In genomic region chr13:91572439-91572838, GRCh38 we compare ENCODE assay signal across 18 cellular contexts.
DNase-seq lines count a peak whose midpoint lies in the region; ATAC-seq, FAIRE-seq and TF ChIP-seq lines count a peak whose summit lies in the region.
"Had no signal": no experiment of that assay in that cellular context is flagged by ENCODE, and none has a peak within 500 bp of the region (broad histone marks: within the 10 kb centered on the region; RNA-seq: fewer than 3 reads in every experiment).

No MANE protein-coding gene starts in this region.

- no peak for TF ChIP-seq EP300 in K562 (IDR thresholded peaks at IDR 0.05; ENCODE audit: low read length)

- no peak overlapping the region for H3K9ac ChIP-seq in K562 (ENCODE audit: insufficient read depth in 1 of 2, low read depth in 2 of 2, low read length in 2 of 2)
- H3K9ac ChIP-seq: BLaER1 had no signal

- no peaks in the 10 kb centered on the region for H4K20me1 ChIP-seq in K562 (replicated peaks; ENCODE audit: control insufficient read depth, insufficient read depth, low read length)
- H4K20me1 ChIP-seq: BLaER1 had no signal

- H3K27ac Mint-ChIP-seq in nephron progenitor cell, result peak overlapping the region; percentile 43
- no peak overlapping the region for H3K27ac Mint-ChIP-seq in activated CD8-positive, alpha-beta memory T cell treated with anti-CD3 and anti-CD28 coated beads, Interleukin-2, amount 10 ng/mL, durations not matched to agents 7 days and 5 days
- H3K27ac Mint-ChIP-seq: CD8-positive, alpha-beta memory T cell; H9 had no signal

- CTCF ChIA-PET in K562 (lab: Yijun Ruan, JAX; ENCODE audit: low intra/inter-chr PET ratio), result no interaction called here
- CTCF ChIA-PET in activated CD8-positive, alpha-beta memory T cell treated with anti-CD3 and anti-CD28 coated beads, Interleukin-2, amount 10 ng/mL, durations not matched to agents 7 days and 5 days (lab: Charles Lee), result no interaction called here

- peaks cover 8% of the 10 kb centered on the region for H3K4me1 Mint-ChIP-seq in nephron progenitor cell
- H3K4me1 Mint-ChIP-seq in activated CD8-positive, alpha-beta memory T cell treated with anti-CD3 and anti-CD28 coated beads, Interleukin-2, amount 10 ng/mL, durations not matched to agents 7 days and 5 days, result no peaks in the 10 kb centered on the region
- H3K4me1 Mint-ChIP-seq: CD8-positive, alpha-beta memory T cell; H9 had no signal

- BruUV-seq in K562 (replicated peaks; lab: Mats Ljungman, UMichigan), result no TSS peak

- ATAC-seq in RWPE2 (ENCODE audit: low read depth) (peak; percentile 59; the same call in 2 of the 3 replicates), K562 (no peak)
- no peak for ATAC-seq in activated CD8-positive, alpha-beta memory T cell treated with anti-CD3 and anti-CD28 coated beads, Interleukin-2, amount 10 ng/mL, durations not matched to agents 7 days and 5 days

- H3K4me3 ChIP-seq in RWPE2 (ENCODE audit: severe bottlenecking) (no peak overlapping the region), K562 (no peak overlapping the region)
- H3K4me3 ChIP-seq: BLaER1 had no signal

- H3K36me3 ChIP-seq in RWPE2 (ENCODE audit: low read depth) (no peaks in the 10 kb centered on the region), K562 (ENCODE audit: control insufficient read depth, insufficient read depth, low read length) (no peaks in the 10 kb centered on the region)
- H3K36me3 ChIP-seq: BLaER1 had no signal

- no peaks in the 10 kb centered on the region for H3K36me3 Mint-ChIP-seq in nephron progenitor cell (ENCODE audit: low read depth)
- no peaks in the 10 kb centered on the region for H3K36me3 Mint-ChIP-seq in activated CD8-positive, alpha-beta memory T cell treated with anti-CD3 and anti-CD28 coated beads, Interleukin-2, amount 10 ng/mL, durations not matched to agents 7 days and 5 days
- H3K36me3 Mint-ChIP-seq: CD8-positive, alpha-beta memory T cell had no signal

- H3K4me1 ChIP-seq in RWPE2 (ENCODE audit: insufficient read depth, poor library complexity, severe bottlenecking) (peaks cover 11% of the 10 kb centered on the region), K562 (replicated peaks in 1 of 2; ENCODE audit: control insufficient read depth in 2 of 2, insufficient read depth in 2 of 2, low read length in 2 of 2) (no peaks in the 10 kb centered on the region)
- H3K4me1 ChIP-seq: BLaER1 had no signal

- no peak overlapping the region for H3K4me3 Mint-ChIP-seq in nephron progenitor cell
- H3K4me3 Mint-ChIP-seq in activated CD8-positive, alpha-beta memory T cell treated with anti-CD3 and anti-CD28 coated beads, Interleukin-2, amount 10 ng/mL, durations not matched to agents 7 days and 5 days, result no peak overlapping the region
- H3K4me3 Mint-ChIP-seq: CD8-positive, alpha-beta memory T cell; H9 had no signal

- peak; percentile 65 for DNase-seq in HT1080 (ENCODE audit: low read depth)
- no peak for DNase-seq in RWPE2 (ENCODE audit: low spot score)
- DNase-seq in K562 (ENCODE audit: extremely low read depth in 1 of 4, low spot score in 3 of 4), result no peak
- DNase-seq in nephron progenitor cell, result no peak
- DNase-seq in activated CD8-positive, alpha-beta memory T cell treated with anti-CD3 and anti-CD28 coated beads, Interleukin-2, amount 10 ng/mL, durations not matched to agents 7 days and 5 days, result no peak
- DNase-seq in HCEC 1CT, result no peak
- DNase-seq in NCI-H446 (lab: John Stamatoyannopoulos, UW), result no peak
- DNase-seq: 8988T; AML-193; Caco-2; CD8-positive, alpha-beta memory T cell; DND-41; GDM1; GOT3; H9 had no signal

- no peak for TF ChIP-seq POLR2A in K562 (conservative IDR thresholded peaks at IDR 0.05)

- H3K9me3 ChIP-seq in RWPE2 (ENCODE audit: severe bottlenecking) (no peaks in the 10 kb centered on the region), K562 (replicated peaks; ENCODE audit: control insufficient read depth, insufficient read depth, low read depth, low read length) (no peaks in the 10 kb centered on the region; the same call in 1 of the 2 replicates)
- H3K9me3 ChIP-seq: BLaER1, Caco-2 had no signal

- POLR2A ChIA-PET in K562 (lab: Yijun Ruan, JAX), result interaction anchor here (0.5 kb wide), 1 partner anchor 224 kb away, joined by 4 read pairs; no protein-coding TSS in a partner anchor

- intact Hi-C loops in K562 (cut with micrococcal nuclease), result no loop called here

- H3K4me2 ChIP-seq in K562 (ENCODE audit: insufficient read depth, low read length), result no peak overlapping the region
- H3K4me2 ChIP-seq: BLaER1 had no signal

- TF ChIP-seq CTCF in RWPE2 (IDR thresholded peaks at IDR 0.05; ENCODE audit: poor library complexity, severe bottlenecking) (no peak), K562 (IDR thresholded peaks at IDR 0.05 in 2 of 3, conservative IDR thresholded peaks at IDR 0.05 in 1 of 3; ENCODE audit: insufficient read depth in 2 of 3, low read depth in 1 of 3, low read length in 3 of 3) (no peak), nephron progenitor cell (IDR thresholded peaks at IDR 0.05) (no peak)

- no peaks in the 10 kb centered on the region for H3K9me3 Mint-ChIP-seq in nephron progenitor cell
- no peaks in the 10 kb centered on the region for H3K9me3 Mint-ChIP-seq in activated CD8-positive, alpha-beta memory T cell treated with anti-CD3 and anti-CD28 coated beads, Interleukin-2, amount 10 ng/mL, durations not matched to agents 7 days and 5 days (ENCODE audit: low read depth)
- H3K9me3 Mint-ChIP-seq: H9 had no signal

- no peak overlapping the region for H2AFZ ChIP-seq in K562 (ENCODE audit: low read depth, low read length)

- 0% methylated on average over 1 of the region's 1 CpG for WGBS in K562 (ENCODE audit: insufficient coverage, low coverage, missing lambda C conversion rate)

- no peak for TF ChIP-seq RAD21 in K562 (CRISPR knock-in tag; conservative IDR thresholded peaks at IDR 0.05 in 1 of 2, IDR thresholded peaks at IDR 0.05 in 1 of 2)

- H3K79me2 ChIP-seq in K562 (ENCODE audit: control insufficient read depth, insufficient read depth, low read length), result no peaks in the 10 kb centered on the region

- H3K27me3 Mint-ChIP-seq in nephron progenitor cell (ENCODE audit: low read depth, poor library complexity), result no peaks in the 10 kb centered on the region
- no peaks in the 10 kb centered on the region for H3K27me3 Mint-ChIP-seq in activated CD8-positive, alpha-beta memory T cell treated with anti-CD3 and anti-CD28 coated beads, Interleukin-2, amount 10 ng/mL, durations not matched to agents 7 days and 5 days
- H3K27me3 Mint-ChIP-seq: CD8-positive, alpha-beta memory T cell had no signal

- H3K27ac ChIP-seq in RWPE2 (ENCODE audit: poor library complexity, severe bottlenecking) (peak overlapping the region; percentile 37), K562 (ENCODE audit: extremely low read depth, low read depth, low read length) (no peak overlapping the region)
- H3K27ac ChIP-seq: BLaER1 had no signal

- no peaks in the 10 kb centered on the region for H3K27me3 ChIP-seq in RWPE2 (ENCODE audit: insufficient read depth, poor library complexity, severe bottlenecking)
- no peaks in the 10 kb centered on the region for H3K27me3 ChIP-seq in K562 (ENCODE audit: control insufficient read depth in 2 of 2, insufficient read depth in 2 of 2, low read length in 2 of 2)
- H3K27me3 ChIP-seq: BLaER1 had no signal

- in situ Hi-C loops in K562 (cut with MboI), result no loop called here

- FAIRE-seq in K562 (lab: Jason Lieb, UNC), result no peak
- FAIRE-seq: GM12892, HTR-8/SVneo had no signal

- H3K9me1 ChIP-seq in K562 (ENCODE audit: control insufficient read depth, insufficient read depth, low read length), result no peaks in the 10 kb centered on the region

TF ChIP-seq in K562, 482 proteins besides CTCF, POLR2A, EP300 and RAD21:
- TF ChIP-seq, protein P1, sequence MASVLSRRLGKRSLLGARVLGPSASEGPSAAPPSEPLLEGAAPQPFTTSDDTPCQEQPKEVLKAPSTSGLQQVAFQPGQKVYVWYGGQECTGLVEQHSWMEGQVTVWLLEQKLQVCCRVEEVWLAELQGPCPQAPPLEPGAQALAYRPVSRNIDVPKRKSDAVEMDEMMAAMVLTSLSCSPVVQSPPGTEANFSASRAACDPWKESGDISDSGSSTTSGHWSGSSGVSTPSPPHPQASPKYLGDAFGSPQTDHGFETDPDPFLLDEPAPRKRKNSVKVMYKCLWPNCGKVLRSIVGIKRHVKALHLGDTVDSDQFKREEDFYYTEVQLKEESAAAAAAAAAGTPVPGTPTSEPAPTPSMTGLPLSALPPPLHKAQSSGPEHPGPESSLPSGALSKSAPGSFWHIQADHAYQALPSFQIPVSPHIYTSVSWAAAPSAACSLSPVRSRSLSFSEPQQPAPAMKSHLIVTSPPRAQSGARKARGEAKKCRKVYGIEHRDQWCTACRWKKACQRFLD (CRISPR knock-in tag; IDR thresholded peaks at IDR 0.05), result no peak
- 0 out of 2 replicates have a peak, but pooled peaks have one; percentile 2 for TF ChIP-seq KDM2B (CRISPR knock-in tag; IDR thresholded peaks at IDR 0.05)
- no peak for TF ChIP-seq ELF2 (CRISPR knock-in tag; IDR thresholded peaks at IDR 0.05)
- no peak for TF ChIP-seq ZNF282 (CRISPR knock-in tag; IDR thresholded peaks at IDR 0.05)
- TF ChIP-seq CBX3 (IDR thresholded peaks at IDR 0.05; ENCODE audit: borderline replicate concordance in 1 of 2, low read length in 2 of 2), result peak in 1 of 2 experiments; percentile 67; a peak in 1 of 3 replicates
